20 cellular contexts compared by ENCODE assay signal in the genomic region with DNA sequence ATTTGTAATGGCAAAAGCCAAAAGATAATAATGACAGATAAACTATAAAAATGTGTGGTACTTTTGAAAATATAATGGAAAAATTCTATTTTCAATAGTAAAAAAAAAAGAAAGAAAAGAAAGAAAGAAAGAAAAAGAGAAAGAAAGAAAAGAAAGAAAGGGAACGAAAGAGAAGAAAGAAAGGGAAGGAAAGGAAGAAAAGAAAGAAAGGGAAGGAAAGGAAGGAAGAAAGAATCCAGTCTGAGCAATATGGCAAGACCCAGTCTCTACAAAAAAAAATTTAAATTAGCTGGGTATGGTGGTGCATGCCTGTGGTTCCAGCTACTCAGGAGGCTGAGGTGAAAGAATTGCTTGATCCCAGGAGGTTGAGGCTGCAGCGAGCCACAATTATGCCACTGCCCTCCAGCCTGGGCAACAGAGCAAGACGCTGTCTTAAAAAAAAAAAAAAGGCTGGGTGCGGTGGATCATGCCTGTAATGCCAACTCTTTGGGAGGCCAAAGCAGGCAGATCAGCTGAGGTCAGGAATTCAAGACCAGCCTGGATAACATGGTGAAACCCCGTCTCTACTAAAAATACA.
"Had no signal": no experiment of that assay in that cellular context is flagged by ENCODE, and none has a peak within 500 bp of the region (broad histone marks: within the 10 kb centered on the region; RNA-seq: fewer than 3 reads in every experiment).

No MANE protein-coding gene starts in this region.

- DNase-seq: activated CD4-positive, alpha-beta T cell treated with anti-CD3 and anti-CD28 coated beads, Interleukin-2, amount 10 ng/mL, durations not matched to agents 7 days and 5 days; activated naive CD4-positive, alpha-beta T cell; activated naive CD8-positive, alpha-beta T cell treated with anti-CD3 and anti-CD28 coated beads, Interleukin-2, amount 10 ng/mL, durations not matched to agents 7 days and 5 days; anterior cingulate cortex; hippocampal formation; kidney; left ventricle myocardium inferior; mesendoderm; nucleus accumbens; stimulated activated CD4-positive, alpha-beta T cell treated with anti-CD3 and anti-CD28 coated beads, Interleukin-4, amount 100 ng/mL, for 4 hours; stimulated activated CD8-positive, alpha-beta memory T cell treated with anti-CD3 and anti-CD28 coated beads, Interleukin-4, amount 100 ng/mL, for 48 hours; stimulated activated naive CD8-positive, alpha-beta T cell treated with anti-CD3 and anti-CD28 coated beads, Interleukin-15, Interleukin-2, amounts not matched to agents 100 U/mL and 50 U/mL, for 24 hours had no signal

- H3K4me3 ChIP-seq: cardiac muscle cell, coronary artery, left ventricle myocardium inferior, right atrium auricular region, smooth muscle cell, transverse colon, vagina had no signal

- H3K27me3 ChIP-seq: cardiac muscle cell, right atrium auricular region, transverse colon, vagina had no signal

- H3K27ac ChIP-seq: cardiac muscle cell, coronary artery, left ventricle myocardium inferior, right atrium auricular region, vagina had no signal

- H3K9me3 ChIP-seq: left ventricle myocardium inferior, right atrium auricular region, transverse colon, vagina had no signal

- H3K4me2 ChIP-seq: smooth muscle cell had no signal

- H3K36me3 Mint-ChIP-seq: activated naive CD8-positive, alpha-beta T cell treated with anti-CD3 and anti-CD28 coated beads, Interleukin-2, amount 10 ng/mL, durations not matched to agents 7 days and 5 days had no signal

- H3K27ac Mint-ChIP-seq: activated naive CD8-positive, alpha-beta T cell treated with anti-CD3 and anti-CD28 coated beads, Interleukin-2, amount 10 ng/mL, durations not matched to agents 7 days and 5 days; nephron had no signal

- ATAC-seq: esophagus mucosa; stimulated activated naive CD8-positive, alpha-beta T cell treated with anti-CD3 and anti-CD28 coated beads, Interleukin-15, Interleukin-2, amounts not matched to agents 100 U/mL and 50 U/mL, for 24 hours had no signal

- H3K4me3 Mint-ChIP-seq: activated CD4-positive, alpha-beta T cell treated with anti-CD3 and anti-CD28 coated beads, Interleukin-2, amount 10 ng/mL, durations not matched to agents 7 days and 5 days; activated naive CD8-positive, alpha-beta T cell treated with anti-CD3 and anti-CD28 coated beads, Interleukin-2, amount 10 ng/mL, durations not matched to agents 7 days and 5 days; nephron had no signal

- H3K9me3 Mint-ChIP-seq: activated CD4-positive, alpha-beta T cell treated with anti-CD3 and anti-CD28 coated beads, Interleukin-2, amount 10 ng/mL, durations not matched to agents 7 days and 5 days; activated naive CD8-positive, alpha-beta T cell treated with anti-CD3 and anti-CD28 coated beads, Interleukin-2, amount 10 ng/mL, durations not matched to agents 7 days and 5 days; nephron had no signal

- H3K27me3 Mint-ChIP-seq: activated CD4-positive, alpha-beta T cell treated with anti-CD3 and anti-CD28 coated beads, Interleukin-2, amount 10 ng/mL, durations not matched to agents 7 days and 5 days had no signal

- H3K36me3 ChIP-seq: cardiac muscle cell, left ventricle myocardium inferior, right atrium auricular region, transverse colon, vagina had no signal

- H3K4me1 Mint-ChIP-seq: activated CD4-positive, alpha-beta T cell treated with anti-CD3 and anti-CD28 coated beads, Interleukin-2, amount 10 ng/mL, durations not matched to agents 7 days and 5 days had no signal
